ENCODE assay signal across 8 cellular contexts in the genomic region with DNA sequence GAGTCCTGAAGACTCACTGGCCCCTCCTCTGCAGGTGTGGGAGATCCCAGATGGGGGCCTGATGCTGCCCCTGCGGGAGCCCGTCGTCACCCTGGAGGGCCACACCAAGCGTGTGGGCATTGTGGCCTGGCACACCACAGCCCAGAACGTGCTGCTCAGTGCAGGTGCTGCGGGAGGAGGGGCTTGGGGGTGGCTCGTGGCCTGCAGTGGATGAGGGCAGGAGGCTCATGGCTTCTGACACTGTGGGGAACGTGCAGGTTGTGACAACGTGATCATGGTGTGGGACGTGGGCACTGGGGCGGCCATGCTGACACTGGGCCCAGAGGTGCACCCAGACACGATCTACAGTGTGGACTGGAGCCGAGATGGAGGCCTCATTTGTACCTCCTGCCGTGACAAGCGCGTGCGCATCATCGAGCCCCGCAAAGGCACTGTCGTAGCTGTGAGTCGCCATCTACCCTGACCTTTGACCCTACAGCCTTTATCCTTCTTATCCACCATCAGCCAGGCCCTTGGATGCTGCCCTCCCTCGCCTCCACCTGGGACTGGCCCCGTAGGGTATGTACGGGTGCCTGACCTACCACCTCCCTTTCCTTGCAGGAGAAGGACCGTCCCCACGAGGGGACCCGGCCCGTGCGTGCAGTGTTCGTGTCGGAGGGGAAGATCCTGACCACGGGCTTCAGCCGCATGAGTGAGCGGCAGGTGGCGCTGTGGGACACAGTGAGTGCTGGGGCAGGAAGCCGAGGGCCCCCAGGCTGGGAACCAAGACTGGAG. TPM values are rescaled to one million over a fixed set of nuclear protein-coding genes. Genes with fewer than 3 reads are reported as not detected.
A peak's percentile ranks its signal among the peaks of the same experiment; 100 is the strongest.
DNase-seq lines count a peak whose midpoint lies in the region; ATAC-seq and TF ChIP-seq lines count a peak whose summit lies in the region.

No MANE protein-coding gene starts in this region.

- H3K4me3 ChIP-seq in GM12864 (ENCODE audit: low read depth, low read length) (peak overlapping the region; percentile 90), Peyer's patch (peak overlapping the region in 3 of 4 donors; percentile 65 to 97 (median 66))

- peaks cover 0 to 34% (median 19%) of the 10 kb centered on the region in 4 donors for H3K4me1 ChIP-seq in Peyer's patch

- ATAC-seq in GM18502 (IDR thresholded peaks at IDR 0.05; ENCODE audit: poor library complexity, unreplicated experiment) (no peak), HG03354 (IDR thresholded peaks at IDR 0.05; ENCODE audit: poor library complexity, severe bottlenecking, unreplicated experiment) (no peak)

- peak overlapping the region; percentile 80 to 97 (median 86) for H3K27ac ChIP-seq in Peyer's patch

- peak; percentile 91 for TF ChIP-seq CTCF in GM12864 (IDR thresholded peaks at IDR 0.05; ENCODE audit: low read depth, low read length, missing control alignments)
- peak; percentile 72 to 86 (median 78) for TF ChIP-seq CTCF in Peyer's patch (IDR thresholded peaks at IDR 0.05)

- H3K36me3 ChIP-seq in Peyer's patch: no peaks in the 10 kb centered on the region

- DNase-seq in GM12864 (ENCODE audit: low read depth) (no peak), Peyer's patch (peak; percentile 88 to 95 (median 93)), glomerular visceral epithelial cell (ENCODE audit: extremely low spot score) (peak; percentile 41), retina (peak; percentile 28), COR-L47 (lab: John Stamatoyannopoulos, UW) (no peak)
- peak; percentile 68 to 88 (median 82) for DNase-seq in activated naive CD4-positive, alpha-beta T cell (lab: John Stamatoyannopoulos, UW)

- H3K27me3 ChIP-seq in Peyer's patch: no peaks in the 10 kb centered on the region

- H3K9me3 ChIP-seq in Peyer's patch: no peaks in the 10 kb centered on the region

- no peak for TF ChIP-seq POLR2A in Peyer's patch (IDR thresholded peaks at IDR 0.05)

RNA-seq across cellular contexts. Expression of a gene that starts 3.6 kb away (rescaled TPM):
- total RNA-seq in Peyer's patch: 100 to 1,000 TPM in 1 of 4 donors, 10 to 100 TPM in 3; 21.2 to 205 (median 32.1) TPM

RNA-seq across cellular contexts. Expression of a gene that starts 6.5 kb away (rescaled TPM):
- total RNA-seq in Peyer's patch: 100 to 1,000 TPM; 227 to 487 (median 370) TPM

RNA-seq across cellular contexts. Expression of a gene that starts 6.7 kb away (rescaled TPM):
- total RNA-seq in Peyer's patch: 100 to 1,000 TPM in 3 of 4 donors, 10 to 100 TPM in 1; 56.1 to 283 (median 260) TPM

RNA-seq across cellular contexts. Expression of a gene that starts 12.1 kb away (rescaled TPM):
- 100 to 1,000 TPM in 3 of 4 donors, 10 to 100 TPM in 1; 97.4 to 195 (median 133) TPM for total RNA-seq in Peyer's patch

Comparison
In these comparisons a context has a peak if more than half of its experiments do, and no peak if none do; other contexts are left out.
1. DNase-seq: peak in Peyer's patch (3 of 3), activated naive CD4-positive, alpha-beta T cell (4 of 4), glomerular visceral epithelial cell (single experiment) and retina (single experiment); none in GM12864 (single experiment) and COR-L47 (single experiment).